ENCODE assay signal across 8 cellular contexts in genomic region chr14:71319646-71320045, GRCh38. TPM values are rescaled to one million over a fixed set of nuclear protein-coding genes. Genes with fewer than 3 reads are reported as not detected.
DNase-seq lines count a peak whose midpoint lies in the region; FAIRE-seq and TF ChIP-seq lines count a peak whose summit lies in the region.

No MANE protein-coding gene starts in this region.

- TF ChIP-seq CTCF in uterus (IDR thresholded peaks at IDR 0.05), result no peak

- H3K79me1 ChIP-seq in mesendoderm (ENCODE audit: low read length), result no peaks in the 10 kb centered on the region

- no peak overlapping the region for H3K18ac ChIP-seq in mesendoderm (ENCODE audit: low read length)

- no peak overlapping the region for H3K23ac ChIP-seq in mesendoderm (ENCODE audit: low read length)

- H3K4me1 ChIP-seq in BLaER1, result peaks cover 26% of the 10 kb centered on the region
- H3K4me1 ChIP-seq in NT2/D1 (ENCODE audit: insufficient read depth, insufficient read length), result no peaks in the 10 kb centered on the region
- H3K4me1 ChIP-seq in mesendoderm (ENCODE audit: control insufficient read depth, low read depth, low read length), result peaks cover 2% of the 10 kb centered on the region
- no peaks in the 10 kb centered on the region for H3K4me1 ChIP-seq in uterus

- H3K9ac ChIP-seq in BLaER1, result 0 out of 2 replicates have a peak overlapping the region, but pooled peaks have one; percentile 3
- peak overlapping the region; percentile 29 for H3K9ac ChIP-seq in NT2/D1 (ENCODE audit: insufficient read length, low read depth)
- peak overlapping the region; percentile 55 for H3K9ac ChIP-seq in mesendoderm (ENCODE audit: low read length)

- no peaks in the 10 kb centered on the region for H3K27me3 ChIP-seq in BLaER1
- H3K27me3 ChIP-seq in NT2/D1 (ENCODE audit: insufficient read depth, insufficient read length), result no peaks in the 10 kb centered on the region
- no peaks in the 10 kb centered on the region for H3K27me3 ChIP-seq in mesendoderm (ENCODE audit: insufficient read depth, low read length, poor library complexity)
- H3K27me3 ChIP-seq in uterus, result no peaks in the 10 kb centered on the region

- H3K9me3 ChIP-seq in BLaER1 (no peaks in the 10 kb centered on the region), NT2/D1 (ENCODE audit: insufficient read depth, low read length) (no peaks in the 10 kb centered on the region), uterus (no peaks in the 10 kb centered on the region)

- DNase-seq in GM19239 (ENCODE audit: insufficient read length, low spot score), result no peak
- DNase-seq in NT2/D1 (ENCODE audit: low read depth, low spot score), result no peak
- DNase-seq in mesendoderm, result peak; percentile 53
- peak; percentile 15 to 17 for DNase-seq in uterus
- no peak for DNase-seq in GM03348 (ENCODE audit: low spot score)
- DNase-seq in middle frontal gyrus (ENCODE audit: extremely low spot score, low spot score), result no peak

- no peak overlapping the region for H2BK15ac ChIP-seq in mesendoderm (replicated peaks; ENCODE audit: low read depth)

- no peak overlapping the region for H2BK120ac ChIP-seq in mesendoderm (ENCODE audit: low read depth, low read length)

- intact Hi-C loops in uterus (cut with DNase I; ENCODE audit: low total_unique reads), result no loop called here

- no peaks in the 10 kb centered on the region for H4K20me1 ChIP-seq in BLaER1

- H3K27ac ChIP-seq in BLaER1, result no peak overlapping the region
- H3K27ac ChIP-seq in cingulate gyrus (ENCODE audit: low read depth, low read length), result peak overlapping the region; percentile 65
- no peak overlapping the region for H3K27ac ChIP-seq in mesendoderm (ENCODE audit: low read depth, low read length)
- H3K27ac ChIP-seq in uterus, result peak overlapping the region; percentile 91 to 98

- H3K36me3 ChIP-seq in BLaER1 (no peaks in the 10 kb centered on the region), NT2/D1 (ENCODE audit: insufficient read depth, insufficient read length, low read length) (no peaks in the 10 kb centered on the region), mesendoderm (ENCODE audit: control insufficient read depth, insufficient read depth, low read length) (no peaks in the 10 kb centered on the region), uterus (no peaks in the 10 kb centered on the region)

- peak; percentile 55 for FAIRE-seq in GM19239 (lab: Jason Lieb, UNC)

- H2AK5ac ChIP-seq in mesendoderm (ENCODE audit: low read length), result no peak overlapping the region

- no peak overlapping the region for H4K5ac ChIP-seq in mesendoderm (ENCODE audit: low read length)

- peaks cover 14% of the 10 kb centered on the region for H3K79me2 ChIP-seq in mesendoderm (ENCODE audit: control insufficient read depth, insufficient read depth, low read length)

- peak overlapping the region; percentile 65 for H3K56ac ChIP-seq in mesendoderm (ENCODE audit: low read length)

- H4K8ac ChIP-seq in mesendoderm (ENCODE audit: low read depth, low read length), result no peak overlapping the region

- H3K4me3 ChIP-seq in BLaER1, result peak overlapping the region; percentile 89
- H3K4me3 ChIP-seq in NT2/D1 (ENCODE audit: insufficient read length, low read depth), result peak overlapping the region; percentile 25
- H3K4me3 ChIP-seq in mesendoderm (ENCODE audit: low read length), result peak overlapping the region; percentile 65
- peak overlapping the region; percentile 65 to 88 for H3K4me3 ChIP-seq in uterus

- peak overlapping the region; percentile 75 for H3K4me2 ChIP-seq in BLaER1
- peak overlapping the region; percentile 83 for H3K4me2 ChIP-seq in mesendoderm (ENCODE audit: low read length)

- WGBS in mesendoderm (ENCODE audit: extremely low coverage, insufficient coverage, low lambda C conversion rate), result no CpG with 5 or more reads among the region's 5 CpGs

- no peak for TF ChIP-seq POLR2A in uterus (IDR thresholded peaks at IDR 0.05)

- H3K4ac ChIP-seq in mesendoderm (ENCODE audit: low read depth, low read length), result no peak overlapping the region

- H2BK5ac ChIP-seq in mesendoderm (ENCODE audit: low read length), result no peak overlapping the region

RNA-seq across cellular contexts. Expression of gene SIPA1L1, which starts 0.6 kb away (rescaled TPM):
- polyA plus RNA-seq in mesendoderm (2013, experiment 1 of 2), result 46.6 TPM
- polyA plus RNA-seq in mesendoderm (2013, experiment 2 of 2), result 47.5 TPM
- 10 to 100 TPM in 3 of 4 donors, 1 to 10 TPM in 1; 8.2 to 78.6 (median 29.3) TPM for total RNA-seq in uterus

Comparison
In these comparisons a context has a peak if more than half of its experiments do, and no peak if none do; other contexts are left out.
1. H3K27ac ChIP-seq: peak in cingulate gyrus (single experiment) and uterus (2 of 2); none in BLaER1 (single experiment) and mesendoderm (single experiment).
2. H3K4me3 ChIP-seq: peak in every context shown above with its lines; median percentile 89 in BLaER1; 76 in uterus; 65 in mesendoderm; 25 in NT2/D1.
3. H3K9ac ChIP-seq: peak in every context shown above with its lines; median percentile 55 in mesendoderm; 29 in NT2/D1; 3 in BLaER1.
4. DNase-seq: peak in mesendoderm (single experiment) and uterus (2 of 2); none in GM19239 (single experiment), NT2/D1 (single experiment), GM03348 (single experiment) and middle frontal gyrus (single experiment).